In genomic region chr10:33005322-33006282, GRCh38 we compare ENCODE assay signal across 8 cellular contexts. TPM values are rescaled to one million over a fixed set of nuclear protein-coding genes. Genes with fewer than 3 reads are reported as not detected.
DNase-seq lines count a peak whose midpoint lies in the region; ATAC-seq and TF ChIP-seq lines count a peak whose summit lies in the region.

No MANE protein-coding gene starts in this region.

- WGBS in suprapubic skin = 3% methylated on average over 22 of the region's 34 CpGs

- no peaks in the 10 kb centered on the region for H3K9me3 Mint-ChIP-seq in activated CD8-positive, alpha-beta T cell treated with anti-CD3 and anti-CD28 coated beads for 36 hours

- TF ChIP-seq CTCF in activated CD8-positive, alpha-beta T cell treated with anti-CD3 and anti-CD28 coated beads for 36 hours (IDR thresholded peaks at IDR 0.05) = no peak
- no peak for TF ChIP-seq CTCF in suprapubic skin (IDR thresholded peaks at IDR 0.05)

- intact Hi-C loops in activated CD8-positive, alpha-beta T cell treated with anti-CD3 and anti-CD28 coated beads for 36 hours (cut with micrococcal nuclease) = loop anchor here (10.0 kb wide), 1 partner anchor 631 kb away; no protein-coding TSS in a partner anchor

- peak overlapping the region; percentile 34 for H3K27ac Mint-ChIP-seq in activated CD8-positive, alpha-beta T cell treated with anti-CD3 and anti-CD28 coated beads for 36 hours

- POLR2A ChIA-PET in activated CD8-positive, alpha-beta T cell treated with anti-CD3 and anti-CD28 coated beads for 36 hours (lab: Charles Lee) = no interaction called here

- peak overlapping the region; percentile 61 to 83 for H3K4me3 ChIP-seq in mucosa of rectum (ENCODE audit: low read length in 2 of 2)
- peak overlapping the region; percentile 52 for H3K4me3 ChIP-seq in suprapubic skin

- H3K9ac ChIP-seq in mucosa of rectum (ENCODE audit: low read depth in 1 of 2, low read length in 2 of 2) = peak overlapping the region; percentile 57 to 61

- H3K27me3 ChIP-seq in mucosa of rectum (ENCODE audit: control insufficient read depth in 2 of 2, insufficient read depth in 2 of 2, low read length in 2 of 2) (no peaks in the 10 kb centered on the region), suprapubic skin (no peaks in the 10 kb centered on the region)

- no peaks in the 10 kb centered on the region for H3K36me3 Mint-ChIP-seq in activated CD8-positive, alpha-beta T cell treated with anti-CD3 and anti-CD28 coated beads for 36 hours (ENCODE audit: low read depth)

- H3K36me3 ChIP-seq in mucosa of rectum (ENCODE audit: control insufficient read depth in 2 of 2, insufficient read depth in 2 of 2, low read length in 2 of 2) (no peaks in the 10 kb centered on the region), suprapubic skin (no peaks in the 10 kb centered on the region)

- CTCF ChIA-PET in activated CD8-positive, alpha-beta T cell treated with anti-CD3 and anti-CD28 coated beads for 36 hours (lab: Charles Lee) = interaction anchor here (0.9 to 1.1 kb wide), 3 partner anchors 17 to 638 kb away, joined by 3 read pairs; no protein-coding TSS in a partner anchor

- H3K4me3 Mint-ChIP-seq in activated CD8-positive, alpha-beta T cell treated with anti-CD3 and anti-CD28 coated beads for 36 hours = peak overlapping the region; percentile 58

- H3K4me1 ChIP-seq in mucosa of rectum (ENCODE audit: control insufficient read depth in 2 of 2, insufficient read depth in 2 of 2, low read length in 2 of 2) = peaks cover 10 to 15% of the 10 kb centered on the region in 2 donors
- peaks cover 44% of the 10 kb centered on the region for H3K4me1 ChIP-seq in suprapubic skin

- peaks cover 27% of the 10 kb centered on the region for H3K4me1 Mint-ChIP-seq in activated CD8-positive, alpha-beta T cell treated with anti-CD3 and anti-CD28 coated beads for 36 hours (ENCODE audit: low read depth)

- H3K9me3 ChIP-seq in mucosa of rectum (ENCODE audit: control insufficient read depth in 2 of 2, low read length in 2 of 2) (no peaks in the 10 kb centered on the region), suprapubic skin (no peaks in the 10 kb centered on the region)

- TF ChIP-seq POLR2A in suprapubic skin (IDR thresholded peaks at IDR 0.05) = no peak

- H3K27ac ChIP-seq in mucosa of rectum (ENCODE audit: low read depth in 2 of 2, low read length in 2 of 2) (peak overlapping the region; percentile 63 to 72), suprapubic skin (peak overlapping the region; percentile 86)

- peak; percentile 75 for TF ChIP-seq EP300 in suprapubic skin (IDR thresholded peaks at IDR 0.05)

- peak; percentile 91 for DNase-seq in GM03348 (ENCODE audit: low spot score)
- peak; percentile 83 for DNase-seq in NCI-H226
- DNase-seq in activated CD8-positive, alpha-beta T cell treated with anti-CD3 and anti-CD28 coated beads for 36 hours = peak; percentile 47
- peak; percentile 88 to 89 for DNase-seq in suprapubic skin (ENCODE audit: low spot score in 2 of 2)
- no peak for DNase-seq in DMS79 treated with DMSO at 0.1 percent for 48 hours (lab: John Stamatoyannopoulos, UW)

- H3K27me3 Mint-ChIP-seq in activated CD8-positive, alpha-beta T cell treated with anti-CD3 and anti-CD28 coated beads for 36 hours = peaks cover 15% of the 10 kb centered on the region

- peak; percentile 68 for ATAC-seq in HG02588 (IDR thresholded peaks at IDR 0.05; ENCODE audit: unreplicated experiment)
- peak; percentile 70 for ATAC-seq in activated CD8-positive, alpha-beta T cell treated with anti-CD3 and anti-CD28 coated beads for 36 hours
- peak; percentile 96 for ATAC-seq in esophagus mucosa

RNA-seq across cellular contexts. Expression of gene ITGB1, which starts 47.6 kb away (rescaled TPM):
- total RNA-seq in activated CD8-positive, alpha-beta T cell treated with anti-CD3 and anti-CD28 coated beads for 36 hours = 10 to 100 TPM; 45.1 to 45.4 TPM
- total RNA-seq in esophagus mucosa (102 TPM), suprapubic skin (100 to 1,000 TPM; 167 to 261 (median 218) TPM)
